Comparison of ENCODE assay signal across 8 cellular contexts in genomic region chr10:52673468-52673867, GRCh38.
"Had no signal": no experiment of that assay in that cellular context is flagged by ENCODE, and none has a peak within 500 bp of the region (broad histone marks: within the 10 kb centered on the region; RNA-seq: fewer than 3 reads in every experiment).

No MANE protein-coding gene starts in this region.

- DNase-seq: IMR-90, KBM-7, KG1 had no signal

- H3K27ac ChIP-seq: HL-60, KMS-11 had no signal

- H3K9ac ChIP-seq: KMS-11 had no signal

- ATAC-seq: HepG2, K562 had no signal

- H3K4me2 ChIP-seq: KMS-11 had no signal

- H3K4me3 ChIP-seq: K562 had no signal

- FAIRE-seq: HepG2, HTR-8/SVneo, K562 had no signal
